Comparison of ENCODE assay signal across 28 cellular contexts in genomic region chr17:43619696-43620095, GRCh38. TPM values are rescaled to one million over a fixed set of nuclear protein-coding genes. Genes with fewer than 3 reads are reported as not detected.
"Had no signal": no experiment of that assay in that cellular context is flagged by ENCODE, and none has a peak within 500 bp of the region (broad histone marks: within the 10 kb centered on the region; RNA-seq: fewer than 3 reads in every experiment).

No MANE protein-coding gene starts in this region.

- H3K4me2 ChIP-seq: SK-N-SH had no signal

- H3K27ac Mint-ChIP-seq: T-cell had no signal

- ATAC-seq: Panc1, PC-3, T-cell had no signal

- H3K27ac ChIP-seq: RWPE1 had no signal

- H3K9ac ChIP-seq: SK-N-SH had no signal

- H3K4me1 Mint-ChIP-seq: T-cell had no signal

- H3K4me3 Mint-ChIP-seq: T-cell had no signal

- H3K9me3 ChIP-seq: SK-N-SH had no signal

- H3K9me3 Mint-ChIP-seq: T-cell had no signal

- DNase-seq: KBM-7; NCI-H1092; NCI-H1105 treated with DMSO at 0.1 percent for 48 hours; NCI-H1417 treated with DMSO at 0.1 percent for 48 hours; NCI-H146; NCI-H187; NCI-H2029; NCI-H2081 treated with DMSO at 0.1 percent for 48 hours; NCI-H2171; NCI-H226; NCI-H446; NCI-H510A; NCI-H524 treated with DMSO at 0.1 percent for 48 hours; NCI-H69; NCI-H774; NK-92 treated with Interleukin-12 subunit alpha and Interleukin-12 subunit beta, amount 100 ng/mL, for 24 hours; PC-3; SHP77; SK-N-SH; SW 1271; T-cell had no signal

- H3K36me3 Mint-ChIP-seq: T-cell had no signal

- H3K9me2 ChIP-seq: SK-N-SH had no signal

RNA-seq across cellular contexts. Expression of gene MEOX1, which starts 42.0 kb away (rescaled TPM):
- total RNA-seq: HT1080, LHCN-M2, MCF 10A, OCI-LY7, SK-MEL-5 had no signal
